In genomic region chr16:68037820-68038597, GRCh38 we compare ENCODE assay signal across 1 cellular context.
TF ChIP-seq lines count a peak whose summit lies in the region.

No MANE protein-coding gene starts in this region.

TF ChIP-seq in K562, 482 proteins besides CTCF, POLR2A, EP300 and RAD21:
- no peak for TF ChIP-seq FOXP1 (CRISPR knock-in tag; IDR thresholded peaks at IDR 0.05)
- TF ChIP-seq XRCC5 (IDR thresholded peaks at IDR 0.05; ENCODE audit: low read depth, low read length), result no peak
- no peak for TF ChIP-seq ETV5 (CRISPR knock-in tag; IDR thresholded peaks at IDR 0.05; ENCODE audit: low read depth)
- TF ChIP-seq ZSCAN32 (CRISPR knock-in tag; IDR thresholded peaks at IDR 0.05), result no peak
- no peak for TF ChIP-seq CCAR2 (IDR thresholded peaks at IDR 0.05; ENCODE audit: low read depth, low read length)
- no peak for TF ChIP-seq DACH1 (IDR thresholded peaks at IDR 0.05; ENCODE audit: partially characterized antibody)
- TF ChIP-seq SNRNP70 (optimal IDR thresholded peaks at IDR 0.05; ENCODE audit: low read depth, low read length), result no peak
- TF ChIP-seq FOXO4 (CRISPR knock-in tag; IDR thresholded peaks at IDR 0.05), result no peak
- TF ChIP-seq THAP7 (CRISPR knock-in tag; IDR thresholded peaks at IDR 0.05), result no peak
- TF ChIP-seq POLR2G (IDR thresholded peaks at IDR 0.05; ENCODE audit: low read depth, low read length), result no peak
- no peak for TF ChIP-seq ETS2 (tag; IDR thresholded peaks at IDR 0.05; ENCODE audit: borderline replicate concordance, poor library complexity, severe bottlenecking)
- TF ChIP-seq MLX (CRISPR knock-in tag; conservative IDR thresholded peaks at IDR 0.05), result no peak
- TF ChIP-seq MCM7 (IDR thresholded peaks at IDR 0.05), result no peak
- no peak for TF ChIP-seq RBM22 (IDR thresholded peaks at IDR 0.05; ENCODE audit: low read depth, low read length, poor library complexity, severe bottlenecking)
- TF ChIP-seq RBFOX2 (IDR thresholded peaks at IDR 0.05; ENCODE audit: low read depth, low read length), result no peak
- TF ChIP-seq THRAP3 (IDR thresholded peaks at IDR 0.05; ENCODE audit: borderline replicate concordance), result no peak
- TF ChIP-seq NFATC3 (IDR thresholded peaks at IDR 0.05), result no peak
- TF ChIP-seq DDX20 (tag; IDR thresholded peaks at IDR 0.05; ENCODE audit: low read depth), result no peak
- no peak for TF ChIP-seq POLR2H (tag; IDR thresholded peaks at IDR 0.05; ENCODE audit: low read depth)
